Comparison of ENCODE assay signal across 8 cellular contexts in genomic region chr6:125986956-125987617, GRCh38. TPM values are rescaled to one million over a fixed set of nuclear protein-coding genes. Genes with fewer than 3 reads are reported as not detected.
DNase-seq lines count a peak whose midpoint lies in the region; ATAC-seq lines count a peak whose summit lies in the region.

No MANE protein-coding gene starts in this region.

- H2AK5ac ChIP-seq in mesenchymal stem cell (ENCODE audit: low read length, severe bottlenecking) = no peak overlapping the region

- no peak overlapping the region for H2BK5ac ChIP-seq in mesenchymal stem cell (ENCODE audit: low read depth, low read length, poor library complexity, severe bottlenecking)

- H3K14ac ChIP-seq in mesenchymal stem cell (ENCODE audit: low read length in 2 of 2) = no peak overlapping the region

- H2AFZ ChIP-seq in mesenchymal stem cell (ENCODE audit: low read depth, low read length) = peak overlapping the region; percentile 92

- H3K27me3 ChIP-seq in mesenchymal stem cell (ENCODE audit: control insufficient read depth in 1 of 2, insufficient read depth in 1 of 2, low read length in 2 of 2) = no peaks in the 10 kb centered on the region

- no peak overlapping the region for H3K23ac ChIP-seq in mesenchymal stem cell (ENCODE audit: low read length in 2 of 2)

- H3K36me3 ChIP-seq in mesenchymal stem cell (ENCODE audit: control insufficient read depth in 1 of 2, insufficient read depth in 2 of 2, low read depth in 1 of 2, low read length in 2 of 2) = no peaks in the 10 kb centered on the region

- no peak overlapping the region for H2BK120ac ChIP-seq in mesenchymal stem cell (ENCODE audit: low read depth, low read length)

- peaks cover 16% of the 10 kb centered on the region for H3K79me1 ChIP-seq in mesenchymal stem cell (replicated peaks; ENCODE audit: low read length, poor library complexity, severe bottlenecking)

- no peak overlapping the region for H4K8ac ChIP-seq in mesenchymal stem cell (ENCODE audit: low read length)

- peaks cover 1% of the 10 kb centered on the region for H3K4me1 ChIP-seq in mesenchymal stem cell (ENCODE audit: control insufficient read depth, insufficient read depth, low read depth, low read length)

- H2BK15ac ChIP-seq in mesenchymal stem cell (ENCODE audit: low read depth, poor library complexity, severe bottlenecking) = no peak overlapping the region

- H3K18ac ChIP-seq in mesenchymal stem cell (ENCODE audit: low read depth in 1 of 2, low read length in 2 of 2) = peak overlapping the region; percentile 88 to 98

- H3K9me3 ChIP-seq in mesenchymal stem cell (ENCODE audit: control insufficient read depth, low read length) = no peaks in the 10 kb centered on the region

- DNase-seq in SIG-M5 treated with dmso at 0.1 percent for 504 hours (lab: John Stamatoyannopoulos, UW; ENCODE audit: unreplicated experiment) = peak; percentile 13
- no peak for DNase-seq in SIG-M5 (lab: John Stamatoyannopoulos, UW)
- DNase-seq in NCI-H524 (lab: John Stamatoyannopoulos, UW) = peak; percentile 64 to 65
- peak; percentile 12 for DNase-seq in cerebellum (ENCODE audit: low spot score)
- peak; percentile 45 for DNase-seq in mesenchymal stem cell
- no peak for DNase-seq in D341Med (ENCODE audit: low spot score)
- no peak for DNase-seq in NCI-H1105 treated with DMSO at 0.1 percent for 48 hours (lab: John Stamatoyannopoulos, UW)

- no peak overlapping the region for H2BK12ac ChIP-seq in mesenchymal stem cell (ENCODE audit: low read length in 2 of 2)

- peak overlapping the region; percentile 71 for H3K4me2 ChIP-seq in mesenchymal stem cell (ENCODE audit: low read length, poor library complexity, severe bottlenecking)

- H3K27ac ChIP-seq in mesenchymal stem cell (ENCODE audit: low read length, poor library complexity, severe bottlenecking) = peak overlapping the region; percentile 46

- peak overlapping the region; percentile 93 for H3K9ac ChIP-seq in mesenchymal stem cell (ENCODE audit: low read length)

- 11% methylated on average over 11 of the region's 11 CpGs for WGBS in mesenchymal stem cell

- H3K4me3 ChIP-seq in mesenchymal stem cell (ENCODE audit: insufficient read depth in 1 of 2, low read depth in 1 of 2, low read length in 2 of 2) = peak overlapping the region; percentile 88 to 98

- ATAC-seq in HG02763 (IDR thresholded peaks at IDR 0.05; ENCODE audit: unreplicated experiment) = peak; percentile 14

- H4K91ac ChIP-seq in mesenchymal stem cell (ENCODE audit: low read length) = no peak overlapping the region

- peak overlapping the region in 1 of 2 experiments; percentile 42 for H3K4ac ChIP-seq in mesenchymal stem cell (ENCODE audit: low read depth in 1 of 2, low read length in 2 of 2)

RNA-seq across cellular contexts. Expression of gene TRMT11, which starts 0.7 kb away (rescaled TPM):
- total RNA-seq in cerebellum = 33.8 TPM
- 9.7 TPM for polyA plus RNA-seq in mesenchymal stem cell (2013, experiment 1 of 2)
- 9.9 TPM for polyA plus RNA-seq in mesenchymal stem cell (2013, experiment 2 of 2)

RNA-seq across cellular contexts. Expression of gene HINT3, which starts 30.5 kb away (rescaled TPM):
- 44.2 TPM for total RNA-seq in cerebellum
- 11.7 TPM for polyA plus RNA-seq in mesenchymal stem cell (2013, experiment 1 of 2)
- polyA plus RNA-seq in mesenchymal stem cell (2013, experiment 2 of 2) = 11.6 TPM

Comparison
In these comparisons a context has a peak if more than half of its experiments do, and no peak if none do; other contexts are left out.
1. DNase-seq: peak in SIG-M5 treated with dmso at 0.1 percent for 504 hours (single experiment), NCI-H524 (2 of 2), cerebellum (single experiment) and mesenchymal stem cell (single experiment); none in SIG-M5 (single experiment), D341Med (single experiment) and NCI-H1105 treated with DMSO at 0.1 percent for 48 hours (single experiment).